Comparison of ENCODE assay signal across 25 cellular contexts in genomic region chr12:45338272-45338671, GRCh38.
DNase-seq lines count a peak whose midpoint lies in the region; ATAC-seq and TF ChIP-seq lines count a peak whose summit lies in the region.
"Had no signal": no experiment of that assay in that cellular context is flagged by ENCODE, and none has a peak within 500 bp of the region (broad histone marks: within the 10 kb centered on the region; RNA-seq: fewer than 3 reads in every experiment).

No MANE protein-coding gene starts in this region.

- no peak overlapping the region for H3K4ac ChIP-seq in H9 (ENCODE audit: low read depth, low read length)

- no peak overlapping the region for H2AFZ ChIP-seq in H9 (ENCODE audit: low read length)

- no peak overlapping the region for H2BK20ac ChIP-seq in H9 (ENCODE audit: low read depth, low read length, poor library complexity, severe bottlenecking)

- H3K9me3 ChIP-seq in muscle layer of colon (ENCODE audit: low read length): no peaks in the 10 kb centered on the region
- no peaks in the 10 kb centered on the region for H3K9me3 ChIP-seq in aorta (ENCODE audit: control insufficient read depth, low read length)
- no peaks in the 10 kb centered on the region for H3K9me3 ChIP-seq in H9 (ENCODE audit: control insufficient read depth, low read depth, low read length)
- H3K9me3 ChIP-seq: A549, BE2C, MG63, ovary had no signal

- H2BK12ac ChIP-seq in H9 (ENCODE audit: insufficient read length, low read depth, low read length): no peak overlapping the region

- peak; percentile 81 for ATAC-seq in Right ventricle myocardium inferior
- ATAC-seq in aorta (ENCODE audit: low FRiP score): peak; percentile 57
- ATAC-seq: A549; activated CD4-positive, CD25-positive, alpha-beta regulatory T cell treated with anti-CD3 and anti-CD28 coated beads, Interleukin-2, amount 50 U/mL, for 24 hours; activated CD8-positive, alpha-beta T cell treated with anti-CD3 and anti-CD28 coated beads, Interleukin-2, amount 10 ng/mL, durations not matched to agents 7 days and 5 days; natural killer cell; sciatic nerve had no signal

- no peak overlapping the region for H3K23ac ChIP-seq in H9 (ENCODE audit: insufficient read length, low read depth, low read length)

- H3K27ac ChIP-seq in muscle layer of colon (ENCODE audit: low read depth, low read length): peak overlapping the region; percentile 45
- peak overlapping the region; percentile 28 to 36 for H3K27ac ChIP-seq in aorta (ENCODE audit: low read depth in 1 of 2, low read length in 2 of 2)
- H3K27ac ChIP-seq in brain microvascular endothelial cell: no peak overlapping the region
- no peak overlapping the region for H3K27ac ChIP-seq in H9 (ENCODE audit: insufficient read length, low read depth, low read length)
- H3K27ac ChIP-seq: A549, ovary had no signal

- no peak overlapping the region for H2BK5ac ChIP-seq in H9 (ENCODE audit: insufficient read length, low read length)

- no peak overlapping the region for H4K91ac ChIP-seq in H9 (ENCODE audit: insufficient read length, low read depth, low read length)

- H3T11ph ChIP-seq in H9 (ENCODE audit: low read length): no peak overlapping the region

- no peak overlapping the region for H4K8ac ChIP-seq in H9 (replicated peaks; ENCODE audit: insufficient read length, low read depth, low read length)

- H3K9me3 Mint-ChIP-seq in H9: no peaks in the 10 kb centered on the region
- H3K9me3 Mint-ChIP-seq: natural killer cell had no signal

- H4K20me1 ChIP-seq in H9 (ENCODE audit: control insufficient read depth, insufficient read depth, insufficient read length): no peaks in the 10 kb centered on the region

- no peak for TF ChIP-seq CTCF in brain microvascular endothelial cell (IDR thresholded peaks at IDR 0.05; ENCODE audit: low read depth, low read length, missing control alignments)
- no peak for TF ChIP-seq CTCF in H9 (conservative IDR thresholded peaks at IDR 0.05)

- H2AK5ac ChIP-seq in H9 (ENCODE audit: insufficient read length, low read length): no peak overlapping the region

- H3K36me3 Mint-ChIP-seq in H9 (ENCODE audit: insufficient read depth in 1 of 3, low read depth in 3 of 3): no peaks in the 10 kb centered on the region
- H3K36me3 Mint-ChIP-seq: natural killer cell had no signal

- H2BK15ac ChIP-seq in H9 (ENCODE audit: low read depth, low read length): no peak overlapping the region

- no peaks in the 10 kb centered on the region for H3K79me1 ChIP-seq in H9 (ENCODE audit: insufficient read depth, low read depth, low read length, poor library complexity, severe bottlenecking)

- H3K79me2 ChIP-seq in H9 (ENCODE audit: insufficient read depth, low read length): no peaks in the 10 kb centered on the region

- no peak overlapping the region for H2BK120ac ChIP-seq in H9 (ENCODE audit: low read depth, low read length, poor library complexity, severe bottlenecking)

- intact Hi-C loops in Right ventricle myocardium inferior (cut with DNase I) (loop anchor here (2.0 kb wide), 1 partner anchor 45 kb away; no protein-coding TSS in a partner anchor), cardiac septum (cut with DNase I) (loop anchor here (2.0 kb wide), 1 partner anchor 45 kb away; no protein-coding TSS in a partner anchor), aorta (cut with DNase I) (no loop called here)

- no peak overlapping the region for H4K5ac ChIP-seq in H9 (ENCODE audit: insufficient read length, low read depth, low read length)

- peaks cover 23% of the 10 kb centered on the region for H3K4me1 ChIP-seq in muscle layer of colon (ENCODE audit: insufficient read depth, low read length)
- H3K4me1 ChIP-seq in aorta (ENCODE audit: control insufficient read depth in 1 of 2, insufficient read depth in 2 of 2, low read length in 2 of 2): peaks cover 4 to 5% of the 10 kb centered on the region in 2 donors
- peaks cover 2% of the 10 kb centered on the region; the same call in 1 of the 2 replicates for H3K4me1 ChIP-seq in H9 (ENCODE audit: insufficient read depth, low read length)

- H3K4me1 Mint-ChIP-seq in H9: peaks cover 3 to 16% of the 10 kb centered on the region in 2 experiments; a peak in 2 of 4 replicates
- H3K4me1 Mint-ChIP-seq: natural killer cell had no signal

- peaks cover 4% of the 10 kb centered on the region for H3K36me3 ChIP-seq in muscle layer of colon (ENCODE audit: insufficient read depth, low read length)
- H3K36me3 ChIP-seq in aorta (ENCODE audit: control insufficient read depth in 1 of 2, insufficient read depth in 2 of 2, low read length in 1 of 2): no peaks in the 10 kb centered on the region
- H3K36me3 ChIP-seq in brain microvascular endothelial cell (replicated peaks): no peaks in the 10 kb centered on the region
- H3K36me3 ChIP-seq: MG63, ovary had no signal

- no peak overlapping the region for H3K56ac ChIP-seq in H9 (ENCODE audit: insufficient read length, low read depth, low read length)

- in situ Hi-C loops in brain microvascular endothelial cell (cut with HindIII; ENCODE audit: low pct_ligation_motif_present, low sequenced_read_pairs): no loop called here

- no peaks in the 10 kb centered on the region for H3K23me2 ChIP-seq in H9 (ENCODE audit: insufficient read length, low read depth, low read length, poor library complexity, severe bottlenecking)

- H3K14ac ChIP-seq in H9 (ENCODE audit: insufficient read depth, low read length): no peak overlapping the region

- H3K9ac ChIP-seq in muscle layer of colon (ENCODE audit: low read length) (no peak overlapping the region), H9 (ENCODE audit: extremely low read depth, insufficient read length, low read length) (no peak overlapping the region)

- H3K4me3 Mint-ChIP-seq in H9: no peak overlapping the region
- H3K4me3 Mint-ChIP-seq: activated CD8-positive, alpha-beta T cell treated with anti-CD3 and anti-CD28 coated beads, Interleukin-2, amount 10 ng/mL, durations not matched to agents 7 days and 5 days; natural killer cell had no signal

- no peak overlapping the region for H3K27ac Mint-ChIP-seq in H9
- H3K27ac Mint-ChIP-seq: activated CD8-positive, alpha-beta T cell treated with anti-CD3 and anti-CD28 coated beads, Interleukin-2, amount 10 ng/mL, durations not matched to agents 7 days and 5 days; natural killer cell had no signal

- no peak overlapping the region for H3K4me3 ChIP-seq in muscle layer of colon (ENCODE audit: low read depth in 1 of 2, low read length in 2 of 2)
- no peak overlapping the region for H3K4me3 ChIP-seq in aorta (ENCODE audit: low read length in 2 of 2)
- H3K4me3 ChIP-seq in brain microvascular endothelial cell (ENCODE audit: low read depth, low read length): no peak overlapping the region
- H3K4me3 ChIP-seq: A549, MG63, ovary had no signal

- 25 to 30% methylated on average over 1 of the region's 1 CpG for WGBS in aorta, 2 donors
- WGBS in H9 (ENCODE audit: extremely low coverage, insufficient read length, low lambda C conversion rate): no CpG with 5 or more reads among the region's 1 CpG

- DNase-seq in Right ventricle myocardium inferior (ENCODE audit: missing footprints) (no peak), cardiac septum (ENCODE audit: low spot score) (no peak), fibroblast of peridontal ligament (ENCODE audit: extremely low read depth) (peak; percentile 37), aorta (no peak), brain microvascular endothelial cell (no peak), H9 (no peak), pons (ENCODE audit: low spot score) (no peak)
- DNase-seq: activated CD8-positive, alpha-beta T cell treated with anti-CD3 and anti-CD28 coated beads, Interleukin-2, amount 10 ng/mL, durations not matched to agents 7 days and 5 days; activated naive CD4-positive, alpha-beta T cell treated with Interleukin-2 at 50 U/mL for 16 hours; activated T-cell treated with anti-CD3 and anti-CD28 coated beads, Interleukin-2, amount 50 U/mL, for 48 hours; amygdala; BE2C; cerebellar nuclear complex; DND-41; mesenchymal stem cell; MG63; natural killer cell; NCI-H1436; NCI-H526 treated with DMSO at 0.1 percent for 48 hours; ovary; substantia nigra had no signal

- no peak overlapping the region for H3K18ac ChIP-seq in H9 (ENCODE audit: insufficient read length, low read depth, low read length)

- H3K27me3 ChIP-seq in muscle layer of colon (ENCODE audit: control insufficient read depth in 1 of 2, insufficient read depth in 2 of 2, low read length in 2 of 2) (no peaks in the 10 kb centered on the region), aorta (ENCODE audit: control insufficient read depth in 1 of 2, insufficient read depth in 2 of 2, low read length in 1 of 2) (no peaks in the 10 kb centered on the region), brain microvascular endothelial cell (replicated peaks) (no peaks in the 10 kb centered on the region), H9 (ENCODE audit: insufficient read depth, low read length) (no peaks in the 10 kb centered on the region)
- H3K27me3 ChIP-seq: BE2C, MG63, ovary had no signal

- no peak overlapping the region for H3K4me2 ChIP-seq in H9 (ENCODE audit: insufficient read depth, insufficient read length, low read length)
- H3K4me2 ChIP-seq: A549 had no signal

- no peaks in the 10 kb centered on the region for H3K27me3 Mint-ChIP-seq in H9 (ENCODE audit: low read depth)

Comparison
In these comparisons a context has a peak if more than half of its experiments do, and no peak if none do; other contexts are left out.
1. H3K27ac ChIP-seq: peak in muscle layer of colon (single experiment) and aorta (2 of 2); none in brain microvascular endothelial cell (single experiment) and H9 (single experiment).
2. intact Hi-C loops: an anchor here in Right ventricle myocardium inferior (2.0 kb wide) and cardiac septum (2.0 kb wide); none called in aorta.